Comparison of ENCODE assay signal across 25 cellular contexts in the genomic region with DNA sequence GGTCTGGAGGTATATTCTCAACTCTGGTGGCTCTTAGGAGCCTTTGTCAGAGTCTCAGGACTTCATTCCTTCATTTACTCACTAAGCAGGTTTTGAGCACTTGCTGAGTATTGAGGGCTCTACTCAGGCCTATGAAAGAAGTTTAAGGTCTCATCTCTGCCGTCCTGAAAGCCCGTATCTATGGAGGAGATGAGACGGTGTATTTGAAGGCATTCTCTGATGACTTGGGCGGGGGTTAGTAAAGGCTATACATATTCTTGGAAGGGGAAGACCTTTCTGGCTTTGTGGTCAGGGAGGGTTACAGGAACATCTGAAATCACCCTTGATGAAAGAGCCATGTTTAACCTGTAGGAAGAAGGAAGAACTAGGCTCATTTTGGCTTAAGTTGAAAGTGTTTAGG. TPM values are rescaled to one million over a fixed set of nuclear protein-coding genes. Genes with fewer than 3 reads are reported as not detected.
A peak's percentile ranks its signal among the peaks of the same experiment; 100 is the strongest.
DNase-seq lines count a peak whose midpoint lies in the region; ATAC-seq and TF ChIP-seq lines count a peak whose summit lies in the region.
"Had no signal": no experiment of that assay in that cellular context is flagged by ENCODE, and none has a peak within 500 bp of the region (broad histone marks: within the 10 kb centered on the region; RNA-seq: fewer than 3 reads in every experiment).

No MANE protein-coding gene starts in this region.

- no peak for TF ChIP-seq POLR2A in stomach (IDR thresholded peaks at IDR 0.05)

- 48 to 86% (median 68%) methylated on average over 4 of the region's 4 CpGs for WGBS in stomach, 5 donors

- H3K4me3 ChIP-seq in Karpas-422 (ENCODE audit: low read length) = no peak overlapping the region
- no peak overlapping the region for H3K4me3 ChIP-seq in stomach
- H3K4me3 ChIP-seq: A549, PC-9 had no signal

- peak; percentile 66 for ATAC-seq in stimulated activated naive CD8-positive, alpha-beta T cell treated with anti-CD3 and anti-CD28 coated beads, Interleukin-15, Interleukin-2, amounts not matched to agents 100 U/mL and 50 U/mL, for 24 hours
- ATAC-seq: A549 had no signal

- H3K27ac ChIP-seq in Karpas-422 (ENCODE audit: low read length) (peak overlapping the region; percentile 38), stomach (no peak overlapping the region)
- H3K27ac ChIP-seq: A549, PC-9 had no signal

- H3K36me3 ChIP-seq in Karpas-422 (ENCODE audit: insufficient read depth, low read length) (no peaks in the 10 kb centered on the region), stomach (no peaks in the 10 kb centered on the region)

- 0 out of 2 replicates have a peak overlapping the region, but pooled peaks have one; percentile 10 for H2AFZ ChIP-seq in Karpas-422 (ENCODE audit: low read length)
- H2AFZ ChIP-seq: PC-9 had no signal

- no peaks in the 10 kb centered on the region for H3K27me3 Mint-ChIP-seq in activated naive CD4-positive, alpha-beta T cell treated with anti-CD3 and anti-CD28 coated beads for 36 hours (ENCODE audit: low read depth)
- H3K27me3 Mint-ChIP-seq in activated naive CD8-positive, alpha-beta T cell treated with anti-CD3 and anti-CD28 coated beads for 36 hours = no peaks in the 10 kb centered on the region
- no peaks in the 10 kb centered on the region for H3K27me3 Mint-ChIP-seq in type B pancreatic cell

- no peak overlapping the region for H3K4me3 Mint-ChIP-seq in activated naive CD4-positive, alpha-beta T cell treated with anti-CD3 and anti-CD28 coated beads for 36 hours
- H3K4me3 Mint-ChIP-seq in activated naive CD8-positive, alpha-beta T cell treated with anti-CD3 and anti-CD28 coated beads for 36 hours = no peak overlapping the region
- no peak overlapping the region for H3K4me3 Mint-ChIP-seq in type B pancreatic cell
- H3K4me3 Mint-ChIP-seq: B cell, CD14-positive monocyte had no signal

- peak overlapping the region; percentile 6 for H3K27ac Mint-ChIP-seq in activated naive CD4-positive, alpha-beta T cell treated with anti-CD3 and anti-CD28 coated beads for 36 hours
- peak overlapping the region; percentile 38 for H3K27ac Mint-ChIP-seq in activated naive CD8-positive, alpha-beta T cell treated with anti-CD3 and anti-CD28 coated beads for 36 hours
- H3K27ac Mint-ChIP-seq in type B pancreatic cell = no peak overlapping the region
- H3K27ac Mint-ChIP-seq: B cell, CD14-positive monocyte had no signal

- no peak for TF ChIP-seq EP300 in stomach (IDR thresholded peaks at IDR 0.05)

- TF ChIP-seq CTCF in stomach (IDR thresholded peaks at IDR 0.05) = no peak
- TF ChIP-seq CTCF in type B pancreatic cell (conservative IDR thresholded peaks at IDR 0.05) = no peak

- DNase-seq in activated naive CD4-positive, alpha-beta T cell treated with anti-CD3 and anti-CD28 coated beads for 36 hours = no peak
- DNase-seq in activated naive CD4-positive, alpha-beta T cell (lab: John Stamatoyannopoulos, UW) = no peak
- no peak for DNase-seq in Karpas-422
- DNase-seq in activated naive CD8-positive, alpha-beta T cell treated with anti-CD3 and anti-CD28 coated beads for 36 hours = no peak
- DNase-seq in stimulated activated naive CD8-positive, alpha-beta T cell treated with anti-CD3 and anti-CD28 coated beads, Interleukin-15, Interleukin-2, amounts not matched to agents 100 U/mL and 50 U/mL, for 24 hours = no peak
- DNase-seq in stomach = no peak
- DNase-seq in type B pancreatic cell (ENCODE audit: extremely low spot score, unreplicated experiment) = no peak
- DNase-seq in activated gamma-delta T cell treated with Interleukin-2 at 50 U/mL for 16 hours = no peak
- DNase-seq: Caco-2, DND-41, GOT3, HCEC 1CT, KBM-7, NCI-H1092, NCI-H1436 treated with DMSO at 0.1 percent for 48 hours, NCI-H1930, NCI-H2227 treated with DMSO at 0.1 percent for 48 hours, NCI-H510A, NCI-H748 treated with DMSO at 0.1 percent for 48 hours, PC-9, RPMI8226, SHP77 had no signal

- no peaks in the 10 kb centered on the region for H3K9me2 ChIP-seq in Karpas-422 (replicated peaks; ENCODE audit: insufficient read depth, low read length)

- H3K27me3 ChIP-seq in Karpas-422 (ENCODE audit: low read length) (no peaks in the 10 kb centered on the region), stomach (no peaks in the 10 kb centered on the region)

- H3K9me3 ChIP-seq in Karpas-422 (ENCODE audit: low read length) (no peaks in the 10 kb centered on the region), stomach (no peaks in the 10 kb centered on the region)
- H3K9me3 ChIP-seq: A549, Caco-2 had no signal

- no peak overlapping the region for H3K4me2 ChIP-seq in Karpas-422 (ENCODE audit: low read depth, low read length, poor library complexity, severe bottlenecking)
- H3K4me2 ChIP-seq: A549, PC-9 had no signal

- H4K20me1 ChIP-seq in Karpas-422 (ENCODE audit: insufficient read depth, low read depth, low read length) = no peaks in the 10 kb centered on the region

- peaks cover 3% of the 10 kb centered on the region; the same call in 1 of the 2 replicates for H3K79me2 ChIP-seq in Karpas-422 (ENCODE audit: low read length)

- no peaks in the 10 kb centered on the region for H3K36me3 Mint-ChIP-seq in activated naive CD4-positive, alpha-beta T cell treated with anti-CD3 and anti-CD28 coated beads for 36 hours (ENCODE audit: low read depth)
- peaks cover 16% of the 10 kb centered on the region for H3K36me3 Mint-ChIP-seq in activated naive CD8-positive, alpha-beta T cell treated with anti-CD3 and anti-CD28 coated beads for 36 hours
- no peaks in the 10 kb centered on the region for H3K36me3 Mint-ChIP-seq in type B pancreatic cell
- H3K36me3 Mint-ChIP-seq: CD14-positive monocyte had no signal

- no peak overlapping the region for H3K9ac ChIP-seq in Karpas-422 (ENCODE audit: low read length)

- H3K4me1 Mint-ChIP-seq in activated naive CD4-positive, alpha-beta T cell treated with anti-CD3 and anti-CD28 coated beads for 36 hours (ENCODE audit: low read depth) = peaks cover 61% of the 10 kb centered on the region
- H3K4me1 Mint-ChIP-seq in activated naive CD8-positive, alpha-beta T cell treated with anti-CD3 and anti-CD28 coated beads for 36 hours = peaks cover 50% of the 10 kb centered on the region
- H3K4me1 Mint-ChIP-seq in type B pancreatic cell (ENCODE audit: unreplicated experiment) = no peaks in the 10 kb centered on the region

- intact Hi-C loops in activated naive CD4-positive, alpha-beta T cell treated with anti-CD3 and anti-CD28 coated beads for 36 hours (cut with micrococcal nuclease) = no loop called here
- intact Hi-C loops in stomach (cut with DNase I; ENCODE audit: low total_unique reads) = no loop called here

- CTCF ChIA-PET in activated naive CD4-positive, alpha-beta T cell treated with anti-CD3 and anti-CD28 coated beads for 36 hours (lab: Charles Lee) = no interaction called here

- H3K4me1 ChIP-seq in Karpas-422 (ENCODE audit: low read length) (peaks cover 78% of the 10 kb centered on the region), stomach (no peaks in the 10 kb centered on the region)
- H3K4me1 ChIP-seq: Caco-2 had no signal

- no peaks in the 10 kb centered on the region for H3K9me3 Mint-ChIP-seq in activated naive CD4-positive, alpha-beta T cell treated with anti-CD3 and anti-CD28 coated beads for 36 hours
- peaks cover 1% of the 10 kb centered on the region for H3K9me3 Mint-ChIP-seq in activated naive CD8-positive, alpha-beta T cell treated with anti-CD3 and anti-CD28 coated beads for 36 hours
- peaks cover 4% of the 10 kb centered on the region for H3K9me3 Mint-ChIP-seq in type B pancreatic cell

RNA-seq across cellular contexts. Expression of gene RASGRF2, which starts 21.9 kb away (rescaled TPM):
- 10 to 100 TPM in 1 of 2 experiments, 1 to 10 TPM in 1; 9.2 to 10.8 TPM for total RNA-seq in activated naive CD4-positive, alpha-beta T cell treated with anti-CD3 and anti-CD28 coated beads for 36 hours
- 11.1 and 19.4 TPM in 2 replicates for total RNA-seq in Karpas-422 (2014; rRNA removed; shearing (Covaris generic); ENCODE audit: low replicate concordance)
- total RNA-seq in activated naive CD8-positive, alpha-beta T cell treated with anti-CD3 and anti-CD28 coated beads for 36 hours = 10 to 100 TPM; 12.3 to 13.3 TPM
- total RNA-seq in stomach (1 to 10 TPM; 3.5 to 9.0 (median 4.8) TPM), type B pancreatic cell (ENCODE audit: low replicate concordance) (2.1 and 2.4 TPM in 2 replicates)
- 1 to 10 TPM in 2 of 3 donors, under 1 TPM in 1; 0.63 to 1.3 (median 1.1) TPM for polyA plus RNA-seq in stomach
